21 cellular contexts compared by ENCODE assay signal in genomic region chr9:123990427-123990826, GRCh38. TPM values are rescaled to one million over a fixed set of nuclear protein-coding genes. Genes with fewer than 3 reads are reported as not detected.
"Had no signal": no experiment of that assay in that cellular context is flagged by ENCODE, and none has a peak within 500 bp of the region (broad histone marks: within the 10 kb centered on the region; RNA-seq: fewer than 3 reads in every experiment).

No MANE protein-coding gene starts in this region.

- H3K9me3 ChIP-seq: SJSA1 had no signal

- H3K9me3 Mint-ChIP-seq: IgD-negative memory B cell had no signal

- DNase-seq: Kasumi-1, MM.1S, NCI-H1092 treated with DMSO at 0.1 percent for 48 hours, NCI-H1436, NCI-H187, NCI-H2029, NCI-H2081 treated with DMSO at 0.1 percent for 48 hours, NCI-H2171, NCI-H226, NCI-H524, NCI-H82, Right ventricle myocardium superior, RPMI8226, SIG-M5 had no signal

- ATAC-seq: HepG2, K562 had no signal

- H3K4me1 Mint-ChIP-seq: IgD-negative memory B cell had no signal

- H3K27ac ChIP-seq: KMS-11, SJSA1, SK-N-MC had no signal

- H3K4me1 ChIP-seq: SJSA1 had no signal

- H3K36me3 ChIP-seq: SJSA1 had no signal

- H3K4me3 Mint-ChIP-seq: IgD-negative memory B cell had no signal

- H3K9ac ChIP-seq: KMS-11 had no signal

- H3K27ac Mint-ChIP-seq: IgD-negative memory B cell had no signal

- H3K4me2 ChIP-seq: KMS-11 had no signal

- H3K4me3 ChIP-seq: K562, SJSA1, SK-N-MC had no signal

RNA-seq across cellular contexts. Expression of gene LHX2, which starts 21.1 kb away (rescaled TPM):
- total RNA-seq: HepG2, HT1080, Right ventricle myocardium superior had no signal
- polyA plus RNA-seq: HepG2, IgD-negative memory B cell, K562 had no signal
